8 cellular contexts compared by ENCODE assay signal in the genomic region with DNA sequence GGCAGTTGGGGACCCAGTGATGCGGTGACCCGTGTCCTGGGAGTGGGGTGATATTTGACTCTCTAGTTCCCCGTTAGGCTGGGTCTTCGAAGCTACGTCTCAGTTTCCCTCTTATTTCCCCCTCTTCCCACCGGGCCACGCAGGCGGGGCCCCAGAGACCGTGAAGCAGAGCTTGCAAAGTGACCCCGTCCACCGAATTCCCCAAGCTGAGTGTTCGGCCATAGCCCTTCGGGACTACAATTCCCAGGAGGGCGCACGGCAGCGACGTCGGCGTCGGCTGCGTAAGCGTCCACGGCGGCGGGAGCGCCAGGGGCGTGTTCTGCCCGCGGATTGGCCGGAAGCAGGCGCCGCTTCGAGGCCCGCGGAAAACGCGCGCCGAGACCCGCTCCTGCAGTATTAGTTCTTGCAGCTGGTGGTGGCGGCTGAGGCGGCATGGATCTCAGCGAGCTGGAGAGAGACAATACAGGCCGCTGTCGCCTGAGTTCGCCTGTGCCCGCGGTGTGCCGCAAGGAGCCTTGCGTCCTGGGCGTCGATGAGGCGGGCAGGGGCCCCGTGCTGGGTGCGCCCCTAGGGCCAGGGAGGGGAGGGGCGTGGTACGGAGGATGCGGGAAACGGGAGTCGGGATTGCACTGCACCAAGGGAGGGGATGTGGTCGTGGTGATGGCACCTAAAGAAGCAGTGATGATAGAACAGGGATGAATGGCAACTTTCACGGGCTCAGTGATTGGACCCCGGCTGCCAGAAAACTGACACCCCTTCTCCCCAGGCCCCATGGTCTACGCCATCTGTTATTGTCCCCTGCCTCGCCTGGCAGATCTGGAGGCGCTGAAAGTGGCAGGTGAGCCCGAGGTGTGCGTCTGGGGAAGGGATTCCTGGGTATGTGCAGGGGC. TPM values are rescaled to one million over a fixed set of nuclear protein-coding genes. Genes with fewer than 3 reads are reported as not detected.
DNase-seq lines count a peak whose midpoint lies in the region; ATAC-seq and TF ChIP-seq lines count a peak whose summit lies in the region.

A gene (plus strand): TSS at position 343 of the 890 bp plus-strand sequence. CDS start 90 bp downstream, at position 433.

- TF ChIP-seq CTCF in GM06990 (IDR thresholded peaks at IDR 0.05; ENCODE audit: insufficient read depth, low read length, poor library complexity, severe bottlenecking) (peak; percentile 1), right atrium auricular region (IDR thresholded peaks at IDR 0.05) (peak in 1 of 2 donors; percentile 31), vagina (IDR thresholded peaks at IDR 0.05) (no peak)

- H3K4me1 ChIP-seq in right atrium auricular region (peaks cover 0 to 21% of the 10 kb centered on the region in 2 donors), vagina (peaks cover 20% of the 10 kb centered on the region)

- H3K36me3 Mint-ChIP-seq in T-helper 17 cell (ENCODE audit: low read depth), result peaks cover 4% of the 10 kb centered on the region

- H3K27ac ChIP-seq in right atrium auricular region, result peak within 1 kb of the TSS; percentile 49 to 54
- H3K27ac ChIP-seq in vagina, result peak within 1 kb of the TSS; percentile 64

- H3K36me3 ChIP-seq in GM06990 (ENCODE audit: control insufficient read depth, insufficient read depth, low read length) (peaks cover 4% of the 10 kb centered on the region), right atrium auricular region (no peaks in the 10 kb centered on the region), vagina (peaks cover 0 to 12% of the 10 kb centered on the region in 2 donors)

- no peaks in the 10 kb centered on the region for H3K27me3 Mint-ChIP-seq in T-helper 17 cell

- H3K4me3 ChIP-seq in GM06990 (replicated peaks; ENCODE audit: low read depth, low read length) (peak within 1 kb of the TSS; percentile 89), right atrium auricular region (peak within 1 kb of the TSS; percentile 48 to 59), vagina (peak within 1 kb of the TSS; percentile 65 to 66)

- DNase-seq in GM06990 (ENCODE audit: extremely low read depth, insufficient read length) (peak; percentile 95), NCI-H1436 treated with DMSO at 0.1 percent for 48 hours (lab: John Stamatoyannopoulos, UW) (peak; percentile 63), T-helper 17 cell (peak; percentile 75 to 84 (median 77)), anterior cingulate cortex (lab: John Stamatoyannopoulos, UW) (peak in 56 of 58 donors; percentile 28 to 94 (median 80)), right atrium auricular region (ENCODE audit: low spot score) (peak; percentile 88), pulmonary artery endothelial cell (ENCODE audit: low read depth, low spot score) (peak; percentile 59), vagina (ENCODE audit: extremely low spot score in 2 of 2) (peak in 1 of 2 donors; percentile 87)

- H3K9me3 ChIP-seq in T-helper 17 cell (ENCODE audit: control insufficient read depth, low read length, poor library complexity, severe bottlenecking), result no peaks in the 10 kb centered on the region
- H3K9me3 ChIP-seq in right atrium auricular region, result no peaks in the 10 kb centered on the region
- H3K9me3 ChIP-seq in vagina, result no peaks in the 10 kb centered on the region

- H3K27me3 ChIP-seq in GM06990 (replicated peaks; ENCODE audit: control insufficient read depth, insufficient read depth, low read length), result no peaks in the 10 kb centered on the region
- H3K27me3 ChIP-seq in right atrium auricular region, result no peaks in the 10 kb centered on the region
- H3K27me3 ChIP-seq in vagina, result no peaks in the 10 kb centered on the region

- ATAC-seq in HG02678 (IDR thresholded peaks at IDR 0.05; ENCODE audit: unreplicated experiment) (peak; percentile 83), T-helper 17 cell (peak; percentile 90)

- no peak for TF ChIP-seq POLR2A in vagina (IDR thresholded peaks at IDR 0.05)

- peak within 1 kb of the TSS; percentile 54 for H3K27ac Mint-ChIP-seq in T-helper 17 cell

- intact Hi-C loops in vagina (cut with DNase I), result no loop called here

- peak within 1 kb of the TSS; percentile 96 for H3K4me3 Mint-ChIP-seq in T-helper 17 cell

- H3K4me1 Mint-ChIP-seq in T-helper 17 cell, result peaks cover 22% of the 10 kb centered on the region

RNA-seq across cellular contexts. Expression of the gene that starts here (rescaled TPM):
- 1 to 10 TPM; 3.1 to 5.7 TPM for total RNA-seq in T-helper 17 cell
- 1 to 10 TPM; 3.1 to 4.0 TPM for total RNA-seq in right atrium auricular region
- total RNA-seq in pulmonary artery endothelial cell, result 34.7 and 50.5 TPM in 2 replicates
- 10.8 TPM for total RNA-seq in vagina
